1 cellular context compared by ENCODE assay signal in the genomic region with DNA sequence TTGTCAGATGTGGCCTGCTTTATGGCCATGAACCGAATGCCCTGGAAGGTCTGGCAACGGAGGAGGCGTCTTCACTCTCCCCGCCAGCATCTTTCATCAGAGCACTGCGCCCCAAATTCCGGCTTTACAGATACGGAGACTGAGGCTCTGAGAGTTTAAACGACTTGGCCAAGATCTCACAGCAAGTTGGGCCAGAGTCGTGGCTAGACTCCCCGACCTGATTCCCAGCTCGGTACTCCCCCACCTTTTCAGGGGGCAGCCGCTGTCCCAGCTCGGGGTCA.
TF ChIP-seq lines count a peak whose summit lies in the region.

No MANE protein-coding gene starts in this region.

TF ChIP-seq in H1, 55 proteins besides CTCF, POLR2A, EP300 and RAD21:
- TF ChIP-seq SIN3A (conservative IDR thresholded peaks at IDR 0.05 in 1 of 2, IDR thresholded peaks at IDR 0.05 in 1 of 2; ENCODE audit: low read depth in 1 of 2, low read length in 2 of 2) (no peak), EZH2 (IDR thresholded peaks at IDR 0.05; ENCODE audit: low read depth, low read length, severe bottlenecking) (peak; percentile 65), SUZ12 (IDR thresholded peaks at IDR 0.05; ENCODE audit: low read length) (peak; percentile 35)
